ENCODE assay signal across 15 cellular contexts in the genomic region with DNA sequence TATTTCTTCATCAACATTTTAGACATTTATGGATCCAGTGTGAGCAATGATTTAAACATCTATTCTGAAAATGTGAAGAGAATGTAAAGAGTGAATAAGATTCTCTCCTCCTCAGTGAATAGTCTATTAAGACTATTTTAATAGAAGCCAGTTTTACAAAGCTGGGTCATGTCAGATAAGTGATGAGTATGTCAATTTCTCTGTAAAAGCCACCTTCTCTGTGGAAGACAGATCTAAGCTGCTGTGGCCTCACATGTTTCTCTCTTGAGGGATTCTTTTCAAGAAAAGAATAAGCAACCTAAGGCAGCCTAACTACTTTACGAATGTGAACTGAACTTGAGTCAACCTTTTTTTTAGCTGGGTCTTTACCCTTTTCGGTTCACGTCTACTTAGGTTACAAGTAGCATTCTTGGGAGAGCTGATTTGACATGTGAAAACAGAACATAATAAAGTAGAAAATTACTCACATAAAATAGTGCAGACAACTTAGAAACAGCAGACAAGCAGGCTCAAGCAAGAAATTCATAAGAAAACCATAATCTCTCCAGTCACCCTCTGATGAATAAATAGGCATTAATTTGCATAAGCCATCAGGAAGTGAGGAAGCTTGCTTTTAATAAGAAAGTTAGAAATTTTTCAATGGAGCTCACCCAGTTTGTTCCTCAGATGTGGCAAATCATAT. TPM values are rescaled to one million over a fixed set of nuclear protein-coding genes. Genes with fewer than 3 reads are reported as not detected.
DNase-seq lines count a peak whose midpoint lies in the region; ATAC-seq and TF ChIP-seq lines count a peak whose summit lies in the region.
"Had no signal": no experiment of that assay in that cellular context is flagged by ENCODE, and none has a peak within 500 bp of the region (broad histone marks: within the 10 kb centered on the region; RNA-seq: fewer than 3 reads in every experiment).

No MANE protein-coding gene starts in this region.

- intact Hi-C loops in dendritic cell treated with granulocyte-macrophage colony-stimulating factor and Interleukin-4, amounts not matched to agents 40 ng/mL and 50 ng/mL, for 4 days (cut with micrococcal nuclease), result loop anchor here (5.0 kb wide), 1 partner anchor 215 kb away; no protein-coding TSS in a partner anchor
- intact Hi-C loops in vagina (cut with DNase I), result no loop called here

- no peaks in the 10 kb centered on the region for H3K4me1 ChIP-seq in right atrium auricular region
- peaks cover 21% of the 10 kb centered on the region for H3K4me1 ChIP-seq in vagina

- TF ChIP-seq CTCF in foreskin fibroblast (IDR thresholded peaks at IDR 0.05; ENCODE audit: low read depth, low read length) (no peak), right atrium auricular region (IDR thresholded peaks at IDR 0.05) (no peak), vagina (IDR thresholded peaks at IDR 0.05) (no peak)

- no peak for DNase-seq in foreskin fibroblast
- DNase-seq in right atrium auricular region (ENCODE audit: low spot score), result no peak
- DNase-seq in vagina (ENCODE audit: extremely low spot score in 2 of 2), result no peak
- DNase-seq: amygdala, COR-L47, HCEC 1CT, midbrain, NCI-H1694 treated with DMSO at 0.1 percent for 48 hours had no signal

- H3K4me3 ChIP-seq in foreskin fibroblast (ENCODE audit: low read depth in 1 of 2, low read length in 2 of 2) (no peak overlapping the region), right atrium auricular region (no peak overlapping the region), vagina (no peak overlapping the region)
- H3K4me3 ChIP-seq: tibial nerve had no signal

- H3K9me3 ChIP-seq in right atrium auricular region (no peaks in the 10 kb centered on the region), vagina (no peaks in the 10 kb centered on the region)
- H3K9me3 ChIP-seq: tibial nerve had no signal

- ATAC-seq in GM18498 (IDR thresholded peaks at IDR 0.05; ENCODE audit: unreplicated experiment), result peak; percentile 42
- peak; percentile 43 for ATAC-seq in GM21447 (IDR thresholded peaks at IDR 0.05; ENCODE audit: unreplicated experiment)
- peak; percentile 20 for ATAC-seq in HG03196 (IDR thresholded peaks at IDR 0.05; ENCODE audit: unreplicated experiment)
- ATAC-seq in HG02840 (IDR thresholded peaks at IDR 0.05; ENCODE audit: low FRiP score, unreplicated experiment), result no peak

- H3K36me3 Mint-ChIP-seq in dendritic cell treated with granulocyte-macrophage colony-stimulating factor and Interleukin-4, amounts not matched to agents 40 ng/mL and 50 ng/mL, for 4 days (ENCODE audit: low read depth), result peaks cover 100% of the 10 kb centered on the region

- H3K27me3 Mint-ChIP-seq in dendritic cell treated with granulocyte-macrophage colony-stimulating factor and Interleukin-4, amounts not matched to agents 40 ng/mL and 50 ng/mL, for 4 days, result no peaks in the 10 kb centered on the region

- peak overlapping the region; percentile 90 for H3K27ac Mint-ChIP-seq in dendritic cell treated with granulocyte-macrophage colony-stimulating factor and Interleukin-4, amounts not matched to agents 40 ng/mL and 50 ng/mL, for 4 days
- H3K27ac Mint-ChIP-seq: T-helper 1 cell treated with Interleukin-12 subunit alpha and Interleukin-12 subunit beta and Interleukin-4 antibody, amounts not matched to agents 30 μg/mL and 1 μg/mL, for 36 hours had no signal

- peak overlapping the region; percentile 72 for H3K4me3 Mint-ChIP-seq in dendritic cell treated with granulocyte-macrophage colony-stimulating factor and Interleukin-4, amounts not matched to agents 40 ng/mL and 50 ng/mL, for 4 days
- H3K4me3 Mint-ChIP-seq: T-helper 1 cell treated with Interleukin-12 subunit alpha and Interleukin-12 subunit beta and Interleukin-4 antibody, amounts not matched to agents 30 μg/mL and 1 μg/mL, for 36 hours had no signal

- TF ChIP-seq POLR2A in vagina (IDR thresholded peaks at IDR 0.05), result no peak

- H3K27ac ChIP-seq in right atrium auricular region, result no peak overlapping the region
- H3K27ac ChIP-seq in vagina, result no peak overlapping the region
- H3K27ac ChIP-seq: tibial nerve had no signal

- H3K36me3 ChIP-seq in right atrium auricular region (no peaks in the 10 kb centered on the region), vagina (peaks cover 0 to 16% of the 10 kb centered on the region in 2 donors)

- H3K9me3 Mint-ChIP-seq in dendritic cell treated with granulocyte-macrophage colony-stimulating factor and Interleukin-4, amounts not matched to agents 40 ng/mL and 50 ng/mL, for 4 days, result no peaks in the 10 kb centered on the region
- H3K9me3 Mint-ChIP-seq: T-helper 1 cell treated with Interleukin-12 subunit alpha and Interleukin-12 subunit beta and Interleukin-4 antibody, amounts not matched to agents 30 μg/mL and 1 μg/mL, for 36 hours had no signal

- H3K27me3 ChIP-seq in right atrium auricular region, result no peaks in the 10 kb centered on the region
- no peaks in the 10 kb centered on the region for H3K27me3 ChIP-seq in vagina
- H3K27me3 ChIP-seq: tibial nerve had no signal

- peaks cover 56% of the 10 kb centered on the region for H3K4me1 Mint-ChIP-seq in dendritic cell treated with granulocyte-macrophage colony-stimulating factor and Interleukin-4, amounts not matched to agents 40 ng/mL and 50 ng/mL, for 4 days (ENCODE audit: low read depth)

RNA-seq across cellular contexts. Expression of a gene that starts 9.9 kb away (rescaled TPM):
- total RNA-seq in right atrium auricular region (10 to 100 TPM; 15.5 to 33.6 TPM), vagina (84.7 TPM)
